Comparison of ENCODE assay signal across 1 cellular context in the genomic region with DNA sequence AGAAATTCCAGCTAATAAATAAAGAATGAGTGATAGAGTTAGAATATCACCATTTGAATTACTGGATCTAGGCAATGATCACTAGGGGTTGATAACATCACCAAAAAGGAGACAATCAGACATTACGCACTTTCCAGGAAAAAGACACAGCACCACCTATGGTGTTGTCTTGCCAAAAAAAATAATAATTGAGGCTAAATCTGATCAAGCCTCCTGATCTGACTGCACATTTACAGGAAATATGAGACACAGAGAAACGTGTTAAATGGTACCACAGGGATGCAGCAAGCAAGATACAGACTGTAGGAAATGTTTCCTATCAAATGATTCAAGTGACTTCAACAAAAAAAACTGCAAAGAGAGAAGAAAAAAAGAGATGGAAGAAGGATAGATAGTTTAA.
TF ChIP-seq lines count a peak whose summit lies in the region.

No MANE protein-coding gene starts in this region.

TF ChIP-seq in WTC11, 78 proteins besides CTCF, POLR2A, EP300 and RAD21:
- TF ChIP-seq ARID4B (CRISPR knock-in tag; IDR thresholded peaks at IDR 0.05; ENCODE audit: borderline replicate concordance), result no peak
- no peak for TF ChIP-seq MXD4 (CRISPR knock-in tag; IDR thresholded peaks at IDR 0.05; ENCODE audit: borderline replicate concordance)
- TF ChIP-seq, protein P1, sequence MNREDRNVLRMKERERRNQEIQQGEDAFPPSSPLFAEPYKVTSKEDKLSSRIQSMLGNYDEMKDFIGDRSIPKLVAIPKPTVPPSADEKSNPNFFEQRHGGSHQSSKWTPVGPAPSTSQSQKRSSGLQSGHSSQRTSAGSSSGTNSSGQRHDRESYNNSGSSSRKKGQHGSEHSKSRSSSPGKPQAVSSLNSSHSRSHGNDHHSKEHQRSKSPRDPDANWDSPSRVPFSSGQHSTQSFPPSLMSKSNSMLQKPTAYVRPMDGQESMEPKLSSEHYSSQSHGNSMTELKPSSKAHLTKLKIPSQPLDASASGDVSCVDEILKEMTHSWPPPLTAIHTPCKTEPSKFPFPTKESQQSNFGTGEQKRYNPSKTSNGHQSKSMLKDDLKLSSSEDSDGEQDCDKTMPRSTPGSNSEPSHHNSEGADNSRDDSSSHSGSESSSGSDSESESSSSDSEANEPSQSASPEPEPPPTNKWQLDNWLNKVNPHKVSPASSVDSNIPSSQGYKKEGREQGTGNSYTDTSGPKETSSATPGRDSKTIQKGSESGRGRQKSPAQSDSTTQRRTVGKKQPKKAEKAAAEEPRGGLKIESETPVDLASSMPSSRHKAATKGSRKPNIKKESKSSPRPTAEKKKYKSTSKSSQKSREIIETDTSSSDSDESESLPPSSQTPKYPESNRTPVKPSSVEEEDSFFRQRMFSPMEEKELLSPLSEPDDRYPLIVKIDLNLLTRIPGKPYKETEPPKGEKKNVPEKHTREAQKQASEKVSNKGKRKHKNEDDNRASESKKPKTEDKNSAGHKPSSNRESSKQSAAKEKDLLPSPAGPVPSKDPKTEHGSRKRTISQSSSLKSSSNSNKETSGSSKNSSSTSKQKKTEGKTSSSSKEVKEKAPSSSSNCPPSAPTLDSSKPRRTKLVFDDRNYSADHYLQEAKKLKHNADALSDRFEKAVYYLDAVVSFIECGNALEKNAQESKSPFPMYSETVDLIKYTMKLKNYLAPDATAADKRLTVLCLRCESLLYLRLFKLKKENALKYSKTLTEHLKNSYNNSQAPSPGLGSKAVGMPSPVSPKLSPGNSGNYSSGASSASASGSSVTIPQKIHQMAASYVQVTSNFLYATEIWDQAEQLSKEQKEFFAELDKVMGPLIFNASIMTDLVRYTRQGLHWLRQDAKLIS (CRISPR knock-in tag; IDR thresholded peaks at IDR 0.05; ENCODE audit: borderline replicate concordance), result no peak
TF ChIP-seq in WTC11: peak in this region for 0.
